ENCODE assay signal across 8 cellular contexts in the genomic region with DNA sequence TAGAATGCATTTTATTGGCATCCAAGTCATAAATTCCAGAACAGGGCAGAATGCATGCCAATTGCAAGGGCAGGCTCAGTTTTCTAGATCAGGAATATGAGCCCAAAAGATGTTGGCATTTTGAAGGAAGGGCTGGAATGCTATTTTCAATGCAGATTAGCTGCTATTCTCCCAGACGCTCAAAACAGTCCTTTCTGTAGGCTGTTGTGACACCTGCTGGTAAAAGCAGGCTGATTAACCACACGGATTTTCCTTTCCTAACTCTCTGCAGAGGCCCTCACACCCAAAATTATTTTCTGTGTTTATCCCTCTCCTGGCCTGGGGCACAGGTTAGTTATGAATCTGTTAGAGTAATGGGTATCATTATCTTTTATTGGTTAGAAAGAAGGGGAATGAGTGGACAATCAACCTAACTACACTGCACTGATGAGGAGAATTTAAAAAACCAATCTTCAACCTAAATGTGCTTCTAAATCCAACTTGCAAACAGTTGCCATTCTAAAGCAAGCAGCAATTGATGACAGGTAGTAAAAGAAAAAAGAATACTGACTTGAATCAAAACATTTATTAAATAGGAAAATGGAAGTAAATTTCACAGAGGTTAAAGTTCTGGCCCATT.
DNase-seq lines count a peak whose midpoint lies in the region; ATAC-seq lines count a peak whose summit lies in the region.

No MANE protein-coding gene starts in this region.

- peak; percentile 67 for DNase-seq in D341Med (ENCODE audit: low spot score)
- peak; percentile 50 for DNase-seq in KBM-7
- DNase-seq in RPMI7951 (ENCODE audit: low read depth) = peak; percentile 39
- no peak for DNase-seq in NCI-H187 treated with DMSO at 0.1 percent for 48 hours (lab: John Stamatoyannopoulos, UW)
- DNase-seq in posterior vena cava (ENCODE audit: low spot score) = no peak

- H3K4me3 ChIP-seq in neuron (ENCODE audit: low read length) = no peak overlapping the region

- H3K27me3 ChIP-seq in neuron (ENCODE audit: insufficient read depth, low read length) = no peaks in the 10 kb centered on the region

- no peaks in the 10 kb centered on the region for H3K9me3 ChIP-seq in neuron (ENCODE audit: low read length)

- intact Hi-C loops in posterior vena cava (cut with DNase I) = no loop called here

- H2AFZ ChIP-seq in neuron (ENCODE audit: low read depth, low read length) = peak overlapping the region; percentile 32

- H3K36me3 ChIP-seq in neuron (ENCODE audit: insufficient read depth, low read length) = no peaks in the 10 kb centered on the region

- in situ Hi-C loops in KBM-7 (cut with MboI; ENCODE audit: low pct_unique_long_range_greater_than_20kb, low sequenced_read_pairs) = no loop called here

- peaks cover 10% of the 10 kb centered on the region for H3K4me1 ChIP-seq in neuron (ENCODE audit: insufficient read depth, low read length)

- peak; percentile 41 for ATAC-seq in GM18870 (IDR thresholded peaks at IDR 0.05; ENCODE audit: unreplicated experiment)
- peak; percentile 60 for ATAC-seq in esophagus mucosa

Comparison
In these comparisons a context has a peak if more than half of its experiments do, and no peak if none do; other contexts are left out.
1. DNase-seq: peak in D341Med (single experiment), KBM-7 (single experiment) and RPMI7951 (single experiment); none in NCI-H187 treated with DMSO at 0.1 percent for 48 hours (single experiment) and posterior vena cava (single experiment).